In genomic region chr12:109097435-109098141, GRCh38 we compare ENCODE assay signal across 8 cellular contexts. TPM values are rescaled to one million over a fixed set of nuclear protein-coding genes. Genes with fewer than 3 reads are reported as not detected.
A peak's percentile ranks its signal among the peaks of the same experiment; 100 is the strongest.
DNase-seq lines count a peak whose midpoint lies in the region; ATAC-seq and FAIRE-seq lines count a peak whose summit lies in the region.

TSS of gene UNG (plus strand) at chr12:109097597. CDS start at chr12:109097680, 83 bp downstream.

- H3K9me2 ChIP-seq in Karpas-422 (replicated peaks; ENCODE audit: insufficient read depth, low read length), result no peaks in the 10 kb centered on the region

- peak; percentile 90 for ATAC-seq in GM21825 (IDR thresholded peaks at IDR 0.05; ENCODE audit: unreplicated experiment)
- peak; percentile 97 for ATAC-seq in esophagus mucosa

- H3K27ac ChIP-seq in Karpas-422 (ENCODE audit: low read length) (peak within 1 kb of the TSS; percentile 63; the same call in 1 of the 2 replicates), muscle layer of duodenum (ENCODE audit: low read length) (peak within 1 kb of the TSS; percentile 62)

- peak within 1 kb of the TSS; percentile 74; the same call in 1 of the 2 replicates for H2AFZ ChIP-seq in Karpas-422 (ENCODE audit: low read length)

- H3K4me1 ChIP-seq in Karpas-422 (ENCODE audit: low read length), result peaks cover 28% of the 10 kb centered on the region
- peaks cover 5 to 32% of the 10 kb centered on the region in 2 donors for H3K4me1 ChIP-seq in muscle layer of duodenum (ENCODE audit: control insufficient read depth in 1 of 2, insufficient read depth in 2 of 2, low read length in 2 of 2)

- DNase-seq in DMS79 (lab: John Stamatoyannopoulos, UW) (peak; percentile 92), Karpas-422 (peak; percentile 99), RCC 7860 (ENCODE audit: low spot score) (peak; percentile 79)
- peak; percentile 96 to 97 for DNase-seq in activated T-cell treated with anti-CD3 and anti-CD28 coated beads, Interleukin-2, amount 50 U/mL, for 48 hours
- DNase-seq in stimulated activated CD8-positive, alpha-beta memory T cell treated with anti-CD3 and anti-CD28 coated beads, Interleukin-7, amount 100 ng/mL, for 24 hours (ENCODE audit: low read depth), result peak; percentile 96

- H3K9me3 ChIP-seq in Karpas-422 (ENCODE audit: low read length), result no peaks in the 10 kb centered on the region
- no peaks in the 10 kb centered on the region for H3K9me3 ChIP-seq in muscle layer of duodenum (ENCODE audit: control insufficient read depth in 1 of 2, low read length in 2 of 2)

- H3K27me3 ChIP-seq in Karpas-422 (ENCODE audit: low read length), result no peaks in the 10 kb centered on the region
- H3K27me3 ChIP-seq in muscle layer of duodenum (ENCODE audit: low read depth, low read length), result no peaks in the 10 kb centered on the region

- H3K9ac ChIP-seq in Karpas-422 (ENCODE audit: low read length), result peak within 1 kb of the TSS; percentile 91

- peaks cover 29% of the 10 kb centered on the region for H3K36me3 ChIP-seq in Karpas-422 (ENCODE audit: insufficient read depth, low read length)
- H3K36me3 ChIP-seq in muscle layer of duodenum (ENCODE audit: control insufficient read depth in 1 of 2, insufficient read depth in 2 of 2, low read length in 2 of 2), result peaks cover 3 to 5% of the 10 kb centered on the region in 2 donors

- peaks cover 32% of the 10 kb centered on the region for H3K79me2 ChIP-seq in Karpas-422 (ENCODE audit: low read length)

- peak; percentile 25 for FAIRE-seq in RCC 7860 (lab: Jason Lieb, UNC)

- no peaks in the 10 kb centered on the region for H4K20me1 ChIP-seq in Karpas-422 (ENCODE audit: insufficient read depth, low read depth, low read length)

- H3K4me2 ChIP-seq in Karpas-422 (ENCODE audit: low read depth, low read length, poor library complexity, severe bottlenecking), result peak within 1 kb of the TSS; percentile 94

- H3K4me3 ChIP-seq in Karpas-422 (ENCODE audit: low read length) (peak within 1 kb of the TSS; percentile 95), muscle layer of duodenum (ENCODE audit: low read depth in 1 of 2, low read length in 2 of 2) (peak within 1 kb of the TSS; percentile 79 to 93)

RNA-seq across cellular contexts. Expression of gene UNG, which starts in this region (rescaled TPM):
- total RNA-seq in Karpas-422 (2014; rRNA removed; shearing (Covaris generic); ENCODE audit: low replicate concordance), result 28.8 and 31.6 TPM in 2 replicates
- total RNA-seq in esophagus mucosa, result 32.0 TPM

Comparison
In these comparisons a context has a peak if more than half of its experiments do, and no peak if none do; other contexts are left out.
1. Peak in every context shown above with its lines: DNase-seq, ATAC-seq, H3K4me3 ChIP-seq and H3K27ac ChIP-seq.